ENCODE assay signal across 8 cellular contexts in the genomic region with DNA sequence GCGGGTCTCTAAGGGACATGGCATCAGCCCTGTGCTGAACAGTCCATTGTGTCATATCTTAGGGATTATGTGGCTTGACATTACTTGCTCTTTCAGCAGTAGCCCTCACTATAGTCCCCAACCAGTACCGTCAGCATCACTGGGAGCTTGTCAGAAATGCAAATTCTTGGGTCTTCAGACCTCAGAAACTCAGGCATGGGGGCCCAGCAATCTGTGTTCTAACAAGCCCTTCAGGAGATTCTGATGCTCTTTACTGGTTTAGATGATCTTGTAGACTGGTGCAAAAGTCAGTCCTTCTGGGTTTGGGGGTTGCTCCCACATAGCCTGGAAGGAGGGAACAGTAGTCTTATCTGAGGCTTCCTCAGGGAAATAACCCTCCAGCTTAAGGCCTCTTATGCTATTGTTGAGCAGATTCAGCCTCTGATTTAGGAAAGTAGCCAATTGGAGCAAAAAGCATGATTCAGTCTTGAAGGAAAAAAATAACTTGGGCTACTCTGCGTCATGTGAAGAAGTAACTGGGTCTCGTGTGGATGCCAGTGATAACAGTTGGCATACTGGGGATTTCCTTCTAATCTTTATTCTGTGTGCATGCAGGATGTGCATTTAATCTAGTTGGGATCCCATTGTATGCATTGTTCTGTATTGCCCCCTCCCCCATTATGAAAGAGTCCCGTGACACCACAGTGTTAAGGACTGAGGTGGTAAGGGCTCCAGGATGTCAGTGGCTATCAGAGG. TPM values are rescaled to one million over a fixed set of nuclear protein-coding genes. Genes with fewer than 3 reads are reported as not detected.
DNase-seq lines count a peak whose midpoint lies in the region; ATAC-seq and TF ChIP-seq lines count a peak whose summit lies in the region.

No MANE protein-coding gene starts in this region.

- no peak for DNase-seq in activated naive CD8-positive, alpha-beta T cell treated with anti-CD3 and anti-CD28 coated beads, Interleukin-2, amount 50 U/mL, for 24 hours
- no peak for DNase-seq in activated naive CD8-positive, alpha-beta T cell treated with anti-CD3 and anti-CD28 coated beads for 36 hours
- DNase-seq in body of pancreas (no peak), uterus (no peak), amygdala (lab: John Stamatoyannopoulos, UW) (no peak)
- DNase-seq in stimulated activated CD4-positive, alpha-beta T cell treated with anti-CD3 and anti-CD28 coated beads, Interleukin-2, amount 100 ng/mL, for 48 hours = no peak
- no peak for DNase-seq in activated T-cell treated with anti-CD3 and anti-CD28 coated beads, Interleukin-2, amount 50 U/mL, for 1 hour

- H3K27me3 ChIP-seq in body of pancreas (no peaks in the 10 kb centered on the region), liver (ENCODE audit: control insufficient read depth in 4 of 4, insufficient read depth in 4 of 4, low read length in 3 of 4) (no peaks in the 10 kb centered on the region), uterus (no peaks in the 10 kb centered on the region)

- TF ChIP-seq CTCF in body of pancreas (IDR thresholded peaks at IDR 0.05) = no peak
- no peak for TF ChIP-seq CTCF in liver (IDR thresholded peaks at IDR 0.05; ENCODE audit: low read depth, low read length, missing input control)
- TF ChIP-seq CTCF in uterus (IDR thresholded peaks at IDR 0.05) = no peak

- no peaks in the 10 kb centered on the region for H3K27me3 Mint-ChIP-seq in activated naive CD8-positive, alpha-beta T cell treated with anti-CD3 and anti-CD28 coated beads, Interleukin-2, amount 50 U/mL, for 24 hours
- no peaks in the 10 kb centered on the region for H3K27me3 Mint-ChIP-seq in activated naive CD8-positive, alpha-beta T cell treated with anti-CD3 and anti-CD28 coated beads for 36 hours

- H3K4me1 ChIP-seq in body of pancreas (peaks cover 32% of the 10 kb centered on the region), liver (ENCODE audit: control insufficient read depth in 4 of 4, insufficient read depth in 4 of 4, low read length in 3 of 4) (peaks cover 9 to 31% (median 22%) of the 10 kb centered on the region in 4 donors), uterus (no peaks in the 10 kb centered on the region)

- H3K27ac ChIP-seq in body of pancreas = peak overlapping the region in 3 of 4 donors; percentile 20 to 70 (median 62)
- peak overlapping the region; percentile 52 to 81 for H3K27ac ChIP-seq in liver (ENCODE audit: low read depth in 1 of 2, low read length in 2 of 2)
- H3K27ac ChIP-seq in uterus = peak overlapping the region; percentile 75 to 87

- no peaks in the 10 kb centered on the region for H3K9me3 Mint-ChIP-seq in activated naive CD8-positive, alpha-beta T cell treated with anti-CD3 and anti-CD28 coated beads, Interleukin-2, amount 50 U/mL, for 24 hours
- no peaks in the 10 kb centered on the region for H3K9me3 Mint-ChIP-seq in activated naive CD8-positive, alpha-beta T cell treated with anti-CD3 and anti-CD28 coated beads for 36 hours

- TF ChIP-seq POLR2A in body of pancreas (IDR thresholded peaks at IDR 0.05) = no peak
- no peak for TF ChIP-seq POLR2A in uterus (IDR thresholded peaks at IDR 0.05)

- H3K4me3 ChIP-seq in body of pancreas (no peak overlapping the region), liver (ENCODE audit: low read depth in 1 of 3, low read length in 3 of 3) (no peak overlapping the region), uterus (no peak overlapping the region)

- peak; percentile 38 for ATAC-seq in activated naive CD8-positive, alpha-beta T cell treated with anti-CD3 and anti-CD28 coated beads, Interleukin-2, amount 50 U/mL, for 24 hours
- no peak for ATAC-seq in body of pancreas

- intact Hi-C loops in body of pancreas (cut with DNase I) = no loop called here
- intact Hi-C loops in uterus (cut with DNase I; ENCODE audit: low total_unique reads) = no loop called here

- H3K4me1 Mint-ChIP-seq in activated naive CD8-positive, alpha-beta T cell treated with anti-CD3 and anti-CD28 coated beads, Interleukin-2, amount 50 U/mL, for 24 hours = peaks cover 48% of the 10 kb centered on the region
- peaks cover 29% of the 10 kb centered on the region for H3K4me1 Mint-ChIP-seq in activated naive CD8-positive, alpha-beta T cell treated with anti-CD3 and anti-CD28 coated beads for 36 hours

- no peaks in the 10 kb centered on the region for H3K36me3 ChIP-seq in body of pancreas (replicated peaks in 1 of 2; ENCODE audit: insufficient read depth in 1 of 2, low read depth in 2 of 2)
- H3K36me3 ChIP-seq in liver (ENCODE audit: control insufficient read depth in 4 of 4, insufficient read depth in 3 of 4, low read depth in 1 of 4, low read length in 3 of 4) = no peaks in the 10 kb centered on the region
- H3K36me3 ChIP-seq in uterus = no peaks in the 10 kb centered on the region

- H3K9me3 ChIP-seq in body of pancreas (no peaks in the 10 kb centered on the region), liver (ENCODE audit: control insufficient read depth in 4 of 4, low read length in 3 of 4) (no peaks in the 10 kb centered on the region), uterus (no peaks in the 10 kb centered on the region)

- WGBS in body of pancreas, 2 donors = 74 to 75% methylated on average over 5 of the region's 5 CpGs
- 84% methylated on average over 5 of the region's 5 CpGs for WGBS in liver

- H3K4me3 Mint-ChIP-seq in activated naive CD8-positive, alpha-beta T cell treated with anti-CD3 and anti-CD28 coated beads, Interleukin-2, amount 50 U/mL, for 24 hours = no peak overlapping the region
- H3K4me3 Mint-ChIP-seq in activated naive CD8-positive, alpha-beta T cell treated with anti-CD3 and anti-CD28 coated beads for 36 hours = no peak overlapping the region

- no peak overlapping the region for H3K27ac Mint-ChIP-seq in activated naive CD8-positive, alpha-beta T cell treated with anti-CD3 and anti-CD28 coated beads, Interleukin-2, amount 50 U/mL, for 24 hours
- no peak overlapping the region for H3K27ac Mint-ChIP-seq in activated naive CD8-positive, alpha-beta T cell treated with anti-CD3 and anti-CD28 coated beads for 36 hours

- H3K36me3 Mint-ChIP-seq in activated naive CD8-positive, alpha-beta T cell treated with anti-CD3 and anti-CD28 coated beads, Interleukin-2, amount 50 U/mL, for 24 hours (ENCODE audit: low read depth) = peaks cover 7% of the 10 kb centered on the region
- no peaks in the 10 kb centered on the region for H3K36me3 Mint-ChIP-seq in activated naive CD8-positive, alpha-beta T cell treated with anti-CD3 and anti-CD28 coated beads for 36 hours

- no peak overlapping the region for H3K9ac ChIP-seq in liver (ENCODE audit: low read depth in 1 of 2, low read length in 2 of 2)

- TF ChIP-seq RAD21 in liver (IDR thresholded peaks at IDR 0.05) = no peak

TF ChIP-seq in liver, 16 proteins besides CTCF, POLR2A, EP300 and RAD21:
- TF ChIP-seq, protein P1, sequence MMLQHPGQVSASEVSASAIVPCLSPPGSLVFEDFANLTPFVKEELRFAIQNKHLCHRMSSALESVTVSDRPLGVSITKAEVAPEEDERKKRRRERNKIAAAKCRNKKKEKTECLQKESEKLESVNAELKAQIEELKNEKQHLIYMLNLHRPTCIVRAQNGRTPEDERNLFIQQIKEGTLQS (IDR thresholded peaks at IDR 0.05) = no peak
- TF ChIP-seq JUND (IDR thresholded peaks at IDR 0.05) = no peak
- TF ChIP-seq HNF4A (conservative IDR thresholded peaks at IDR 0.05) = no peak
- no peak for TF ChIP-seq FOXA1 (IDR thresholded peaks at IDR 0.05)
- no peak for TF ChIP-seq YY1 (IDR thresholded peaks at IDR 0.05)
- TF ChIP-seq RXRA (IDR thresholded peaks at IDR 0.05) = no peak
- TF ChIP-seq EGR1 (IDR thresholded peaks at IDR 0.05; ENCODE audit: low read depth in 2 of 2) = no peak
- no peak for TF ChIP-seq TAF1 (conservative IDR thresholded peaks at IDR 0.05)
- TF ChIP-seq, protein P2, sequence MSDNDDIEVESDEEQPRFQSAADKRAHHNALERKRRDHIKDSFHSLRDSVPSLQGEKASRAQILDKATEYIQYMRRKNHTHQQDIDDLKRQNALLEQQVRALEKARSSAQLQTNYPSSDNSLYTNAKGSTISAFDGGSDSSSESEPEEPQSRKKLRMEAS (IDR thresholded peaks at IDR 0.05) = no peak
- TF ChIP-seq, protein P3, sequence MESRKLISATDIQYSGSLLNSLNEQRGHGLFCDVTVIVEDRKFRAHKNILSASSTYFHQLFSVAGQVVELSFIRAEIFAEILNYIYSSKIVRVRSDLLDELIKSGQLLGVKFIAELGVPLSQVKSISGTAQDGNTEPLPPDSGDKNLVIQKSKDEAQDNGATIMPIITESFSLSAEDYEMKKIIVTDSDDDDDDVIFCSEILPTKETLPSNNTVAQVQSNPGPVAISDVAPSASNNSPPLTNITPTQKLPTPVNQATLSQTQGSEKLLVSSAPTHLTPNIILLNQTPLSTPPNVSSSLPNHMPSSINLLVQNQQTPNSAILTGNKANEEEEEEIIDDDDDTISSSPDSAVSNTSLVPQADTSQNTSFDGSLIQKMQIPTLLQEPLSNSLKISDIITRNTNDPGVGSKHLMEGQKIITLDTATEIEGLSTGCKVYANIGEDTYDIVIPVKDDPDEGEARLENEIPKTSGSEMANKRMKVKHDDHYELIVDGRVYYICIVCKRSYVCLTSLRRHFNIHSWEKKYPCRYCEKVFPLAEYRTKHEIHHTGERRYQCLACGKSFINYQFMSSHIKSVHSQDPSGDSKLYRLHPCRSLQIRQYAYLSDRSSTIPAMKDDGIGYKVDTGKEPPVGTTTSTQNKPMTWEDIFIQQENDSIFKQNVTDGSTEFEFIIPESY (IDR thresholded peaks at IDR 0.05) = no peak

RNA-seq across cellular contexts. Expression of gene TRAK1, which starts 38.9 kb away (rescaled TPM):
- 10 to 100 TPM; 22.3 to 22.8 TPM for total RNA-seq in activated naive CD8-positive, alpha-beta T cell treated with anti-CD3 and anti-CD28 coated beads for 36 hours
- total RNA-seq in body of pancreas = 10 to 100 TPM; 17.1 to 24.1 TPM
- 10 to 100 TPM; 12.1 to 21.7 TPM for total RNA-seq in liver
- polyA plus RNA-seq in liver = 1 to 10 TPM; 3.4 to 5.0 TPM
- total RNA-seq in uterus = 10 to 100 TPM; 14.3 to 37.5 (median 21.4) TPM
